Comparison of ENCODE assay signal across 13 cellular contexts in genomic region chr7:50651227-50651989, GRCh38.
A peak's percentile ranks its signal among the peaks of the same experiment; 100 is the strongest.
DNase-seq lines count a peak whose midpoint lies in the region; ATAC-seq lines count a peak whose summit lies in the region.
"Had no signal": no experiment of that assay in that cellular context is flagged by ENCODE, and none has a peak within 500 bp of the region (broad histone marks: within the 10 kb centered on the region; RNA-seq: fewer than 3 reads in every experiment).

No MANE protein-coding gene starts in this region.

- peak overlapping the region; percentile 74 for H3K27ac ChIP-seq in muscle layer of duodenum (ENCODE audit: low read length)
- H3K27ac ChIP-seq: thoracic aorta had no signal

- no peaks in the 10 kb centered on the region for H3K36me3 ChIP-seq in muscle layer of duodenum (ENCODE audit: control insufficient read depth in 1 of 2, insufficient read depth in 2 of 2, low read length in 2 of 2)
- H3K36me3 ChIP-seq: ascending aorta, thoracic aorta had no signal

- H3K4me1 ChIP-seq in muscle layer of duodenum (ENCODE audit: control insufficient read depth in 1 of 2, insufficient read depth in 2 of 2, low read length in 2 of 2) = peaks cover 0 to 5% of the 10 kb centered on the region in 2 donors

- no peak overlapping the region for H3K4me3 ChIP-seq in muscle layer of duodenum (ENCODE audit: low read depth in 1 of 2, low read length in 2 of 2)
- H3K4me3 ChIP-seq: ascending aorta, gastroesophageal sphincter, thoracic aorta had no signal

- ATAC-seq in GM19043 (IDR thresholded peaks at IDR 0.05; ENCODE audit: low read depth, unreplicated experiment) = peak; percentile 67
- ATAC-seq in HG02623 (IDR thresholded peaks at IDR 0.05; ENCODE audit: unreplicated experiment) = peak; percentile 68
- peak; percentile 53 for ATAC-seq in HG03520 (IDR thresholded peaks at IDR 0.05; ENCODE audit: unreplicated experiment)
- ATAC-seq in GM21717 (IDR thresholded peaks at IDR 0.05; ENCODE audit: unreplicated experiment) = no peak
- ATAC-seq: gastroesophageal sphincter, natural killer cell had no signal

- no peaks in the 10 kb centered on the region for H3K9me3 ChIP-seq in muscle layer of duodenum (ENCODE audit: control insufficient read depth in 1 of 2, low read length in 2 of 2)
- H3K9me3 ChIP-seq: ascending aorta, gastroesophageal sphincter, thoracic aorta had no signal

- DNase-seq in stimulated activated CD8-positive, alpha-beta memory T cell treated with anti-CD3 and anti-CD28 coated beads, Interleukin-4, amount 100 ng/mL, for 48 hours = no peak
- no peak for DNase-seq in A172 (ENCODE audit: low spot score)
- DNase-seq: CD4-positive, CD25-positive, alpha-beta regulatory T cell; natural killer cell; NCI-H2081 had no signal

- H3K27me3 ChIP-seq in muscle layer of duodenum (ENCODE audit: low read depth, low read length) = no peaks in the 10 kb centered on the region
- H3K27me3 ChIP-seq: ascending aorta, gastroesophageal sphincter had no signal
